ENCODE assay signal across 10 cellular contexts in genomic region chr1:235579891-235580290, GRCh38.
"Had no signal": no experiment of that assay in that cellular context is flagged by ENCODE, and none has a peak within 500 bp of the region (broad histone marks: within the 10 kb centered on the region; RNA-seq: fewer than 3 reads in every experiment).

No MANE protein-coding gene starts in this region.

- H3K9ac ChIP-seq: GM23248, KMS-11 had no signal

- H3K4me3 ChIP-seq: GM23248 had no signal

- H2AFZ ChIP-seq: GM23248 had no signal

- FAIRE-seq: H54, HTR-8/SVneo had no signal

- DNase-seq: GM23248, GOT3, H9, HCEC 1CT, IMR-90, Karpas-422, KBM-7 had no signal

- H3K27ac ChIP-seq: GM23248, KMS-11 had no signal

- H3K4me2 ChIP-seq: KMS-11 had no signal
